ENCODE assay signal across 1 cellular context in the genomic region with DNA sequence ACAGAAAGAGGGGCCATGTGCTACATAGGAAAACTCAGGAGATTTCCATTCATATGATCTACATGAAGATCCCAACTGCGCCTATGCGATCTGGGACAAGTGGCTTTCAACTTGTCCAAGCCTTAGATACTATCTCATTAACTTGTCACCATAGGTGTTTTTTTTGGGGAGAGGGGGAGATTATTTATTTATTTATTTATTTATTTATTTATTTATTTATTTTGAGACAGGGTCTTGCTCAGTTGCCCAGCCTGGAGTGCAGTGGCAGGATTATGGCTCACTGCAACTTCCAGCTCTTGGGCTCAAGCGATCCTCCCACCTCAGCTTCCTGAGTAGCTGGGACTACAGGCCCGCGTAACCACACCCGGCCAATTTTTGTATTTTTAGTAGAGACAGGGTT.
TF ChIP-seq lines count a peak whose summit lies in the region.

No MANE protein-coding gene starts in this region.

TF ChIP-seq in HEK293, 187 proteins besides CTCF, POLR2A, EP300 and RAD21 (continued from another document and continues in another):
- TF ChIP-seq, protein P1, sequence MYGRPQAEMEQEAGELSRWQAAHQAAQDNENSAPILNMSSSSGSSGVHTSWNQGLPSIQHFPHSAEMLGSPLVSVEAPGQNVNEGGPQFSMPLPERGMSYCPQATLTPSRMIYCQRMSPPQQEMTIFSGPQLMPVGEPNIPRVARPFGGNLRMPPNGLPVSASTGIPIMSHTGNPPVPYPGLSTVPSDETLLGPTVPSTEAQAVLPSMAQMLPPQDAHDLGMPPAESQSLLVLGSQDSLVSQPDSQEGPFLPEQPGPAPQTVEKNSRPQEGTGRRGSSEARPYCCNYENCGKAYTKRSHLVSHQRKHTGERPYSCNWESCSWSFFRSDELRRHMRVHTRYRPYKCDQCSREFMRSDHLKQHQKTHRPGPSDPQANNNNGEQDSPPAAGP (tag by site-specific recombination; IDR thresholded peaks at IDR 0.05) = no peak
- TF ChIP-seq SALL2 (tag by site-specific recombination; IDR thresholded peaks at IDR 0.05; ENCODE audit: borderline replicate concordance) (no peak), ZNF341 (tag by site-specific recombination; IDR thresholded peaks at IDR 0.05; ENCODE audit: low read depth) (no peak), ZNF133 (tag by site-specific recombination; IDR thresholded peaks at IDR 0.05) (no peak), TRIM28 (IDR thresholded peaks at IDR 0.05; ENCODE audit: borderline replicate concordance, low read length) (no peak), ZNF747 (tag by site-specific recombination; IDR thresholded peaks at IDR 0.05) (no peak), PRDM2 (tag by site-specific recombination; IDR thresholded peaks at IDR 0.05; ENCODE audit: borderline replicate concordance) (no peak), SP7 (tag by site-specific recombination; IDR thresholded peaks at IDR 0.05) (no peak), ZNF514 (tag by site-specific recombination; IDR thresholded peaks at IDR 0.05) (0 out of 2 replicates have a peak, but pooled peaks have one; percentile 35), ZBTB48 (tag by site-specific recombination; IDR thresholded peaks at IDR 0.05) (no peak), ZNF768 (tag by site-specific recombination; IDR thresholded peaks at IDR 0.05) (no peak), ZNF292 (tag by site-specific recombination; IDR thresholded peaks at IDR 0.05; ENCODE audit: borderline replicate concordance, low read depth) (no peak), ZNF776 (tag by site-specific recombination; IDR thresholded peaks at IDR 0.05; ENCODE audit: borderline replicate concordance) (no peak), ZNF174 (tag by site-specific recombination; IDR thresholded peaks at IDR 0.05) (no peak), ZNF138 (tag by site-specific recombination; IDR thresholded peaks at IDR 0.05; ENCODE audit: borderline replicate concordance) (no peak), ZNF791 (tag by site-specific recombination; IDR thresholded peaks at IDR 0.05) (no peak), SCRT1 (tag by site-specific recombination; IDR thresholded peaks at IDR 0.05; ENCODE audit: borderline replicate concordance) (no peak), ZNF148 (tag by site-specific recombination; IDR thresholded peaks at IDR 0.05; ENCODE audit: borderline replicate concordance) (no peak), ATF2 (tag by site-specific recombination; IDR thresholded peaks at IDR 0.05; ENCODE audit: low read depth) (no peak), ZNF146 (tag by site-specific recombination; IDR thresholded peaks at IDR 0.05) (no peak), PRDM10 (tag by site-specific recombination; IDR thresholded peaks at IDR 0.05) (no peak), ZNF629 (tag by site-specific recombination; IDR thresholded peaks at IDR 0.05) (peak; percentile 30; the same call in 1 of the 2 replicates), ZNF626 (tag by site-specific recombination; IDR thresholded peaks at IDR 0.05) (no peak), ZNF324 (tag by site-specific recombination; IDR thresholded peaks at IDR 0.05) (no peak), ZFP3 (tag by site-specific recombination; IDR thresholded peaks at IDR 0.05; ENCODE audit: low read depth) (no peak), ZBTB44 (tag by site-specific recombination; IDR thresholded peaks at IDR 0.05) (no peak), ZNF473 (tag by site-specific recombination; IDR thresholded peaks at IDR 0.05) (no peak), ZNF544 (tag by site-specific recombination; IDR thresholded peaks at IDR 0.05) (no peak), ZBTB7A (tag by site-specific recombination; IDR thresholded peaks at IDR 0.05; ENCODE audit: low read depth) (no peak), ZBTB21 (tag by site-specific recombination; IDR thresholded peaks at IDR 0.05) (no peak), ZNF707 (tag by site-specific recombination; IDR thresholded peaks at IDR 0.05) (no peak), ZNF548 (tag by site-specific recombination; IDR thresholded peaks at IDR 0.05) (no peak), ELK4 (IDR thresholded peaks at IDR 0.05; ENCODE audit: borderline replicate concordance, low read depth, low read length) (no peak)
- TF ChIP-seq, protein P2, sequence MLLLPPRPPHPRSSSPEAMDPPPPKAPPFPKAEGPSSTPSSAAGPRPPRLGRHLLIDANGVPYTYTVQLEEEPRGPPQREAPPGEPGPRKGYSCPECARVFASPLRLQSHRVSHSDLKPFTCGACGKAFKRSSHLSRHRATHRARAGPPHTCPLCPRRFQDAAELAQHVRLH (tag by site-specific recombination; IDR thresholded peaks at IDR 0.05) = no peak
- TF ChIP-seq, protein P3, sequence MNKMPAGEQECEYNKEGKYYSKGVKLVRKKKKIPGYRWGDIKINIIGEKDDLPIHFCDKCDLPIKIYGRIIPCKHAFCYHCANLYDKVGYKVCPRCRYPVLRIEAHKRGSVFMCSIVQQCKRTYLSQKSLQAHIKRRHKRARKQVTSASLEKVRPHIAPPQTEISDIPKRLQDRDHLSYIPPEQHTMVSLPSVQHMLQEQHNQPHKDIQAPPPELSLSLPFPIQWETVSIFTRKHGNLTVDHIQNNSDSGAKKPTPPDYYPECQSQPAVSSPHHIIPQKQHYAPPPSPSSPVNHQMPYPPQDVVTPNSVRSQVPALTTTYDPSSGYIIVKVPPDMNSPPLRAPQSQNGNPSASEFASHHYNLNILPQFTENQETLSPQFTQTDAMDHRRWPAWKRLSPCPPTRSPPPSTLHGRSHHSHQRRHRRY (tag by site-specific recombination; IDR thresholded peaks at IDR 0.05) = no peak
- TF ChIP-seq, protein P4, sequence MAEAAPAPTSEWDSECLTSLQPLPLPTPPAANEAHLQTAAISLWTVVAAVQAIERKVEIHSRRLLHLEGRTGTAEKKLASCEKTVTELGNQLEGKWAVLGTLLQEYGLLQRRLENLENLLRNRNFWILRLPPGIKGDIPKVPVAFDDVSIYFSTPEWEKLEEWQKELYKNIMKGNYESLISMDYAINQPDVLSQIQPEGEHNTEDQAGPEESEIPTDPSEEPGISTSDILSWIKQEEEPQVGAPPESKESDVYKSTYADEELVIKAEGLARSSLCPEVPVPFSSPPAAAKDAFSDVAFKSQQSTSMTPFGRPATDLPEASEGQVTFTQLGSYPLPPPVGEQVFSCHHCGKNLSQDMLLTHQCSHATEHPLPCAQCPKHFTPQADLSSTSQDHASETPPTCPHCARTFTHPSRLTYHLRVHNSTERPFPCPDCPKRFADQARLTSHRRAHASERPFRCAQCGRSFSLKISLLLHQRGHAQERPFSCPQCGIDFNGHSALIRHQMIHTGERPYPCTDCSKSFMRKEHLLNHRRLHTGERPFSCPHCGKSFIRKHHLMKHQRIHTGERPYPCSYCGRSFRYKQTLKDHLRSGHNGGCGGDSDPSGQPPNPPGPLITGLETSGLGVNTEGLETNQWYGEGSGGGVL (tag by site-specific recombination; IDR thresholded peaks at IDR 0.05) = no peak
